25 cellular contexts compared by ENCODE assay signal in genomic region chr15:48458876-48459275, GRCh38.
DNase-seq lines count a peak whose midpoint lies in the region; ATAC-seq and TF ChIP-seq lines count a peak whose summit lies in the region.
"Had no signal": no experiment of that assay in that cellular context is flagged by ENCODE, and none has a peak within 500 bp of the region (broad histone marks: within the 10 kb centered on the region; RNA-seq: fewer than 3 reads in every experiment).

No MANE protein-coding gene starts in this region.

- POLR2A ChIA-PET in AG04450 (lab: Yijun Ruan, JAX), result interaction anchor here (0.6 to 1.5 kb wide), 7 partner anchors 19 to 583 kb away, joined by 3 to 13 read pairs (median 3); partner anchors contain the start of gene FBN1
- POLR2A ChIA-PET in HEK293T (lab: Yijun Ruan, JAX), result no interaction called here

- peak overlapping the region; percentile 76 for H3K27ac Mint-ChIP-seq in chondrocyte (ENCODE audit: unreplicated experiment)
- H3K27ac Mint-ChIP-seq: activated T-cell treated with anti-CD3 and anti-CD28 coated beads, Interleukin-2, amount 50 U/mL, for 24 hours; CD14-positive monocyte; naive thymus-derived CD4-positive, alpha-beta T cell; stimulated activated effector memory CD8-positive, alpha-beta T cell treated with anti-CD3 and anti-CD28 coated beads, Interleukin-12 subunit alpha, Interleukin-12 subunit beta, amount 100 ng/mL, for 72 hours; T-helper 17 cell had no signal

- TF ChIP-seq CTCF in AG04450 (IDR thresholded peaks at IDR 0.05; ENCODE audit: low read depth, low read length) (no peak), chondrocyte (IDR thresholded peaks at IDR 0.05) (no peak)

- peaks cover 73% of the 10 kb centered on the region for H3K36me3 Mint-ChIP-seq in chondrocyte (ENCODE audit: low read depth)
- H3K36me3 Mint-ChIP-seq: naive thymus-derived CD4-positive, alpha-beta T cell; stimulated activated effector memory CD8-positive, alpha-beta T cell treated with anti-CD3 and anti-CD28 coated beads, Interleukin-12 subunit alpha, Interleukin-12 subunit beta, amount 100 ng/mL, for 72 hours had no signal

- DNase-seq in AG04450 (ENCODE audit: low read depth, low spot score) (peak; percentile 52), HCEC 1CT (peak; percentile 59), chondrocyte (ENCODE audit: low spot score) (no peak), iris pigment epithelial cell (ENCODE audit: low read depth) (peak; percentile 49), dermis blood vessel endothelial cell (no peak), HEK293T (ENCODE audit: extremely low spot score) (no peak), DMS153 treated with DMSO at 0.1 percent for 48 hours (lab: John Stamatoyannopoulos, UW; ENCODE audit: unreplicated experiment) (no peak)
- DNase-seq: ACHN; activated CD8-positive, alpha-beta memory T cell treated with anti-CD3 and anti-CD28 coated beads for 24 hours; activated T-cell treated with anti-CD3 and anti-CD28 coated beads, Interleukin-2, amount 50 U/mL, for 24 hours; adrenal gland; colonic mucosa; heart right ventricle; naive thymus-derived CD4-positive, alpha-beta T cell; NCI-H187; NCI-H2171 treated with DMSO at 0.1 percent for 48 hours; NCI-H524 treated with DMSO at 0.1 percent for 48 hours; Peyer's patch; spleen; stimulated activated CD4-positive, alpha-beta T cell treated with anti-CD3 and anti-CD28 coated beads, Interleukin-2, amount 100 ng/mL, for 48 hours; T-helper 17 cell had no signal

- H3K4me1 Mint-ChIP-seq in chondrocyte (ENCODE audit: low read depth), result peaks cover 43% of the 10 kb centered on the region
- H3K4me1 Mint-ChIP-seq: CD14-positive monocyte; naive thymus-derived CD4-positive, alpha-beta T cell; stimulated activated effector memory CD8-positive, alpha-beta T cell treated with anti-CD3 and anti-CD28 coated beads, Interleukin-12 subunit alpha, Interleukin-12 subunit beta, amount 100 ng/mL, for 72 hours; T-helper 17 cell had no signal

- H3K9me3 ChIP-seq in AG04450 (ENCODE audit: control insufficient read depth, insufficient read depth, low read length), result no peaks in the 10 kb centered on the region
- H3K9me3 ChIP-seq: adrenal gland, colonic mucosa, heart right ventricle, Peyer's patch, spleen, suprapubic skin had no signal

- no peak overlapping the region for H3K4me3 Mint-ChIP-seq in chondrocyte (ENCODE audit: unreplicated experiment)
- H3K4me3 Mint-ChIP-seq: activated T-cell treated with anti-CD3 and anti-CD28 coated beads, Interleukin-2, amount 50 U/mL, for 24 hours; CD14-positive monocyte; naive thymus-derived CD4-positive, alpha-beta T cell; stimulated activated effector memory CD8-positive, alpha-beta T cell treated with anti-CD3 and anti-CD28 coated beads, Interleukin-12 subunit alpha, Interleukin-12 subunit beta, amount 100 ng/mL, for 72 hours; T-helper 17 cell had no signal

- H3K27me3 ChIP-seq in AG04450 (ENCODE audit: control insufficient read depth, insufficient read depth, low read length), result no peaks in the 10 kb centered on the region
- H3K27me3 ChIP-seq: adrenal gland, colonic mucosa, heart right ventricle, Peyer's patch, spleen, suprapubic skin had no signal

- H3K27me3 Mint-ChIP-seq in chondrocyte (ENCODE audit: low read depth), result no peaks in the 10 kb centered on the region
- H3K27me3 Mint-ChIP-seq: activated T-cell treated with anti-CD3 and anti-CD28 coated beads, Interleukin-2, amount 50 U/mL, for 24 hours; naive thymus-derived CD4-positive, alpha-beta T cell had no signal

- CTCF ChIA-PET in AG04450 (lab: Charles Lee), result interaction anchor here (0.7 to 1.7 kb wide), 2 partner anchors 14 to 106 kb away, joined by 3 to 7 read pairs; no protein-coding TSS in a partner anchor
- CTCF ChIA-PET in HEK293T (lab: Yijun Ruan, JAX), result no interaction called here

- H3K27ac ChIP-seq in AG04450 (ENCODE audit: low read depth, low read length), result peak overlapping the region; percentile 87
- H3K27ac ChIP-seq: adrenal gland, colonic mucosa, Peyer's patch, spleen, suprapubic skin had no signal

- no peak overlapping the region for H3K4me3 ChIP-seq in AG04450 (ENCODE audit: low read depth, low read length)
- H3K4me3 ChIP-seq: adrenal gland, colonic mucosa, heart right ventricle, Peyer's patch, spleen, suprapubic skin had no signal

- ATAC-seq in GM19397 (IDR thresholded peaks at IDR 0.05; ENCODE audit: unreplicated experiment), result no peak
- ATAC-seq: naive thymus-derived CD4-positive, alpha-beta T cell; stimulated activated effector memory CD8-positive, alpha-beta T cell treated with anti-CD3 and anti-CD28 coated beads, Interleukin-12 subunit alpha, Interleukin-12 subunit beta, amount 100 ng/mL, for 72 hours; T-helper 17 cell had no signal

- H3K9me3 Mint-ChIP-seq in chondrocyte (ENCODE audit: low read depth), result no peaks in the 10 kb centered on the region
- H3K9me3 Mint-ChIP-seq: activated T-cell treated with anti-CD3 and anti-CD28 coated beads, Interleukin-2, amount 50 U/mL, for 24 hours; naive thymus-derived CD4-positive, alpha-beta T cell; stimulated activated effector memory CD8-positive, alpha-beta T cell treated with anti-CD3 and anti-CD28 coated beads, Interleukin-12 subunit alpha, Interleukin-12 subunit beta, amount 100 ng/mL, for 72 hours had no signal

TF ChIP-seq in HEK293T, 16 proteins besides CTCF, POLR2A, EP300 and RAD21:
- TF ChIP-seq FOXA1 (IDR thresholded peaks at IDR 0.05) (no peak), ZNF384 (IDR thresholded peaks at IDR 0.05) (no peak), SP1 (IDR thresholded peaks at IDR 0.05) (no peak), CTBP1 (IDR thresholded peaks at IDR 0.05; ENCODE audit: borderline replicate concordance) (no peak), L3MBTL2 (conservative IDR thresholded peaks at IDR 0.05) (no peak), ARNT (IDR thresholded peaks at IDR 0.05) (no peak), HDGF (IDR thresholded peaks at IDR 0.05; ENCODE audit: borderline replicate concordance) (no peak), ELF4 (IDR thresholded peaks at IDR 0.05) (no peak), SUZ12 (IDR thresholded peaks at IDR 0.05) (no peak), PKNOX1 (IDR thresholded peaks at IDR 0.05) (no peak), FOXK2 (IDR thresholded peaks at IDR 0.05) (no peak), NFRKB (IDR thresholded peaks at IDR 0.05) (no peak), LEF1 (IDR thresholded peaks at IDR 0.05; ENCODE audit: borderline replicate concordance) (no peak), BHLHE40 (IDR thresholded peaks at IDR 0.05; ENCODE audit: borderline replicate concordance) (no peak), TARDBP (IDR thresholded peaks at IDR 0.05) (no peak), FOXM1 (IDR thresholded peaks at IDR 0.05; ENCODE audit: borderline replicate concordance) (no peak)

Comparison
In these comparisons a context has a peak if more than half of its experiments do, and no peak if none do; other contexts are left out.
1. DNase-seq: peak in AG04450 (single experiment), HCEC 1CT (single experiment) and iris pigment epithelial cell (single experiment); none in chondrocyte (single experiment), dermis blood vessel endothelial cell (single experiment), HEK293T (single experiment) and DMS153 treated with DMSO at 0.1 percent for 48 hours (single experiment).